In the genomic region with DNA sequence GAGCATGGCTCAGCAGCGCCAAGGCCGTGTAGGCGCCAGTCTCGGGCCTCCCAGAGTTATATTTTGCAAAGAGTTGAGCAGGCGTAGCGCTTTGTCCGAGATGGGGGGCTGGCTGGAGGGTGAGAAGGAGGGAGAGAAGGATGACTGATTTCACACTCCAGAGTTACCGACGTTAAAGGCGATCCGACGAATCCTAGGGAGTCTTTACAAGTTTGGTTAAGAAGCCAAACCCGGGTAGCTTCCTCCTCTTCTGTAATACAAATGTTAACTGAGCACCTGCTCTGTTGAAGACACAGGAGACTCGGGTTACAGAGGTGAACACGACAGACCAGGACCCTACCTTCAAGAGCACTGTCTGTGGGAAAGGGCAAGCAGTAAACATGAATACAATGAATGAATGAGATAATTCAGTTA, we compare ENCODE assay signal across 1 cellular context.
A peak's percentile ranks its signal among the peaks of the same experiment; 100 is the strongest.
TF ChIP-seq lines count a peak whose summit lies in the region.

No MANE protein-coding gene starts in this region.

TF ChIP-seq in HepG2, 621 proteins besides CTCF, POLR2A, EP300 and RAD21 (continues in another document):
- TF ChIP-seq TARDBP (CRISPR knock-in tag; IDR thresholded peaks at IDR 0.05) (peak; percentile 66; the same call in 1 of the 2 replicates), ZNF788 (CRISPR knock-in tag; IDR thresholded peaks at IDR 0.05; ENCODE audit: borderline replicate concordance) (no peak), ZNF616 (CRISPR knock-in tag; IDR thresholded peaks at IDR 0.05; ENCODE audit: low read depth) (no peak), U2AF2 (IDR thresholded peaks at IDR 0.05; ENCODE audit: low read depth, low read length) (no peak), CBX1 (IDR thresholded peaks at IDR 0.05; ENCODE audit: low read depth) (no peak), ZNF350 (CRISPR knock-in tag; IDR thresholded peaks at IDR 0.05; ENCODE audit: borderline replicate concordance, low read depth) (no peak), ZNF432 (CRISPR knock-in tag; IDR thresholded peaks at IDR 0.05; ENCODE audit: borderline replicate concordance) (no peak), FOXC1 (CRISPR knock-in tag; IDR thresholded peaks at IDR 0.05; ENCODE audit: borderline replicate concordance) (0 out of 2 replicates have a peak, but pooled peaks have one; percentile 12), ZNF232 (CRISPR knock-in tag; IDR thresholded peaks at IDR 0.05; ENCODE audit: borderline replicate concordance) (no peak), ATM (IDR thresholded peaks at IDR 0.05; ENCODE audit: borderline replicate concordance) (no peak), NONO (IDR thresholded peaks at IDR 0.05) (no peak), NONO (CRISPR knock-in tag; conservative IDR thresholded peaks at IDR 0.05) (no peak), ZNF747 (CRISPR knock-in tag; IDR thresholded peaks at IDR 0.05; ENCODE audit: borderline replicate concordance) (0 out of 2 replicates have a peak, but pooled peaks have one; percentile 18), RFXAP (CRISPR knock-in tag; IDR thresholded peaks at IDR 0.05; ENCODE audit: borderline replicate concordance) (no peak), ZNF543 (CRISPR knock-in tag; IDR thresholded peaks at IDR 0.05) (no peak), ZNF354B (CRISPR knock-in tag; IDR thresholded peaks at IDR 0.05) (0 out of 2 replicates have a peak, but pooled peaks have one; percentile 43), ZBTB42 (CRISPR knock-in tag; IDR thresholded peaks at IDR 0.05) (no peak), ZNF556 (CRISPR knock-in tag; IDR thresholded peaks at IDR 0.05; ENCODE audit: borderline replicate concordance) (peak; percentile 26; the same call in 1 of the 2 replicates), ZNF230 (CRISPR knock-in tag; IDR thresholded peaks at IDR 0.05) (0 out of 2 replicates have a peak, but pooled peaks have one; percentile 13), ZNF879 (CRISPR knock-in tag; IDR thresholded peaks at IDR 0.05) (no peak), SYNCRIP (IDR thresholded peaks at IDR 0.05; ENCODE audit: insufficient read depth, low read depth, low read length) (no peak), FOXO1 (CRISPR knock-in tag; IDR thresholded peaks at IDR 0.05) (no peak), MED8 (CRISPR knock-in tag; IDR thresholded peaks at IDR 0.05; ENCODE audit: insufficient replicate concordance) (no peak), ELF3 (CRISPR knock-in tag; IDR thresholded peaks at IDR 0.05) (no peak), GTF3A (CRISPR knock-in tag; conservative IDR thresholded peaks at IDR 0.05) (no peak), BORCS8-MEF2B (CRISPR knock-in tag; IDR thresholded peaks at IDR 0.05) (peak; percentile 44; the same call in 1 of the 2 replicates), TCF12 (IDR thresholded peaks at IDR 0.05) (no peak), TCF12 (CRISPR knock-in tag; IDR thresholded peaks at IDR 0.05) (no peak), SOX6 (IDR thresholded peaks at IDR 0.05) (no peak), SOX6 (CRISPR knock-in tag; IDR thresholded peaks at IDR 0.05) (peak; percentile 0; the same call in 1 of the 2 replicates), ZNF431 (CRISPR knock-in tag; IDR thresholded peaks at IDR 0.05; ENCODE audit: borderline replicate concordance, low read depth) (0 out of 2 replicates have a peak, but pooled peaks have one; percentile 51), CBX5 (CRISPR knock-in tag; IDR thresholded peaks at IDR 0.05; ENCODE audit: borderline replicate concordance) (no peak), MXD4 (CRISPR knock-in tag; IDR thresholded peaks at IDR 0.05) (no peak; the same call in 1 of the 2 replicates), ZMYM4 (CRISPR knock-in tag; IDR thresholded peaks at IDR 0.05) (no peak), MED13 (CRISPR knock-in tag; IDR thresholded peaks at IDR 0.05) (no peak), JUN (CRISPR knock-in tag; IDR thresholded peaks at IDR 0.05) (no peak), DNMT1 (CRISPR knock-in tag; IDR thresholded peaks at IDR 0.05) (0 out of 2 replicates have a peak, but pooled peaks have one; percentile 25), ELF4 (CRISPR knock-in tag; IDR thresholded peaks at IDR 0.05; ENCODE audit: borderline replicate concordance) (no peak), ELF1 (CRISPR knock-in tag; IDR thresholded peaks at IDR 0.05) (no peak), ZNF234 (CRISPR knock-in tag; conservative IDR thresholded peaks at IDR 0.05) (no peak), ZZZ3 (CRISPR knock-in tag; IDR thresholded peaks at IDR 0.05; ENCODE audit: borderline replicate concordance) (peak; percentile 74; the same call in 1 of the 2 replicates), ZNF792 (CRISPR knock-in tag; IDR thresholded peaks at IDR 0.05) (no peak), ZNF34 (CRISPR knock-in tag; IDR thresholded peaks at IDR 0.05; ENCODE audit: borderline replicate concordance) (no peak)
- TF ChIP-seq, protein P1, sequence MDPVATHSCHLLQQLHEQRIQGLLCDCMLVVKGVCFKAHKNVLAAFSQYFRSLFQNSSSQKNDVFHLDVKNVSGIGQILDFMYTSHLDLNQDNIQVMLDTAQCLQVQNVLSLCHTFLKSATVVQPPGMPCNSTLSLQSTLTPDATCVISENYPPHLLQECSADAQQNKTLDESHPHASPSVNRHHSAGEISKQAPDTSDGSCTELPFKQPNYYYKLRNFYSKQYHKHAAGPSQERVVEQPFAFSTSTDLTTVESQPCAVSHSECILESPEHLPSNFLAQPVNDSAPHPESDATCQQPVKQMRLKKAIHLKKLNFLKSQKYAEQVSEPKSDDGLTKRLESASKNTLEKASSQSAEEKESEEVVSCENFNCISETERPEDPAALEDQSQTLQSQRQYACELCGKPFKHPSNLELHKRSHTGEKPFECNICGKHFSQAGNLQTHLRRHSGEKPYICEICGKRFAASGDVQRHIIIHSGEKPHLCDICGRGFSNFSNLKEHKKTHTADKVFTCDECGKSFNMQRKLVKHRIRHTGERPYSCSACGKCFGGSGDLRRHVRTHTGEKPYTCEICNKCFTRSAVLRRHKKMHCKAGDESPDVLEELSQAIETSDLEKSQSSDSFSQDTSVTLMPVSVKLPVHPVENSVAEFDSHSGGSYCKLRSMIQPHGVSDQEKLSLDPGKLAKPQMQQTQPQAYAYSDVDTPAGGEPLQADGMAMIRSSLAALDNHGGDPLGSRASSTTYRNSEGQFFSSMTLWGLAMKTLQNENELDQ (CRISPR knock-in tag; IDR thresholded peaks at IDR 0.05; ENCODE audit: borderline replicate concordance): no peak
- TF ChIP-seq, protein P2, sequence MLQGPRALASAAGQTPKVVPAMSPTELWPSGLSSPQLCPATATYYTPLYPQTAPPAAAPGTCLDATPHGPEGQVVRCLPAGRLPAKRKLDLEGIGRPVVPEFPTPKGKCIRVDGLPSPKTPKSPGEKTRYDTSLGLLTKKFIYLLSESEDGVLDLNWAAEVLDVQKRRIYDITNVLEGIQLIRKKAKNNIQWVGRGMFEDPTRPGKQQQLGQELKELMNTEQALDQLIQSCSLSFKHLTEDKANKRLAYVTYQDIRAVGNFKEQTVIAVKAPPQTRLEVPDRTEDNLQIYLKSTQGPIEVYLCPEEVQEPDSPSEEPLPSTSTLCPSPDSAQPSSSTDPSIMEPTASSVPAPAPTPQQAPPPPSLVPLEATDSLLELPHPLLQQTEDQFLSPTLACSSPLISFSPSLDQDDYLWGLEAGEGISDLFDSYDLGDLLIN (CRISPR knock-in tag; IDR thresholded peaks at IDR 0.05; ENCODE audit: borderline replicate concordance): no peak
- TF ChIP-seq, protein P3, sequence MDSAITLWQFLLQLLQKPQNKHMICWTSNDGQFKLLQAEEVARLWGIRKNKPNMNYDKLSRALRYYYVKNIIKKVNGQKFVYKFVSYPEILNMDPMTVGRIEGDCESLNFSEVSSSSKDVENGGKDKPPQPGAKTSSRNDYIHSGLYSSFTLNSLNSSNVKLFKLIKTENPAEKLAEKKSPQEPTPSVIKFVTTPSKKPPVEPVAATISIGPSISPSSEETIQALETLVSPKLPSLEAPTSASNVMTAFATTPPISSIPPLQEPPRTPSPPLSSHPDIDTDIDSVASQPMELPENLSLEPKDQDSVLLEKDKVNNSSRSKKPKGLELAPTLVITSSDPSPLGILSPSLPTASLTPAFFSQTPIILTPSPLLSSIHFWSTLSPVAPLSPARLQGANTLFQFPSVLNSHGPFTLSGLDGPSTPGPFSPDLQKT (CRISPR knock-in tag; IDR thresholded peaks at IDR 0.05; ENCODE audit: borderline replicate concordance): no peak
- TF ChIP-seq, protein P4, sequence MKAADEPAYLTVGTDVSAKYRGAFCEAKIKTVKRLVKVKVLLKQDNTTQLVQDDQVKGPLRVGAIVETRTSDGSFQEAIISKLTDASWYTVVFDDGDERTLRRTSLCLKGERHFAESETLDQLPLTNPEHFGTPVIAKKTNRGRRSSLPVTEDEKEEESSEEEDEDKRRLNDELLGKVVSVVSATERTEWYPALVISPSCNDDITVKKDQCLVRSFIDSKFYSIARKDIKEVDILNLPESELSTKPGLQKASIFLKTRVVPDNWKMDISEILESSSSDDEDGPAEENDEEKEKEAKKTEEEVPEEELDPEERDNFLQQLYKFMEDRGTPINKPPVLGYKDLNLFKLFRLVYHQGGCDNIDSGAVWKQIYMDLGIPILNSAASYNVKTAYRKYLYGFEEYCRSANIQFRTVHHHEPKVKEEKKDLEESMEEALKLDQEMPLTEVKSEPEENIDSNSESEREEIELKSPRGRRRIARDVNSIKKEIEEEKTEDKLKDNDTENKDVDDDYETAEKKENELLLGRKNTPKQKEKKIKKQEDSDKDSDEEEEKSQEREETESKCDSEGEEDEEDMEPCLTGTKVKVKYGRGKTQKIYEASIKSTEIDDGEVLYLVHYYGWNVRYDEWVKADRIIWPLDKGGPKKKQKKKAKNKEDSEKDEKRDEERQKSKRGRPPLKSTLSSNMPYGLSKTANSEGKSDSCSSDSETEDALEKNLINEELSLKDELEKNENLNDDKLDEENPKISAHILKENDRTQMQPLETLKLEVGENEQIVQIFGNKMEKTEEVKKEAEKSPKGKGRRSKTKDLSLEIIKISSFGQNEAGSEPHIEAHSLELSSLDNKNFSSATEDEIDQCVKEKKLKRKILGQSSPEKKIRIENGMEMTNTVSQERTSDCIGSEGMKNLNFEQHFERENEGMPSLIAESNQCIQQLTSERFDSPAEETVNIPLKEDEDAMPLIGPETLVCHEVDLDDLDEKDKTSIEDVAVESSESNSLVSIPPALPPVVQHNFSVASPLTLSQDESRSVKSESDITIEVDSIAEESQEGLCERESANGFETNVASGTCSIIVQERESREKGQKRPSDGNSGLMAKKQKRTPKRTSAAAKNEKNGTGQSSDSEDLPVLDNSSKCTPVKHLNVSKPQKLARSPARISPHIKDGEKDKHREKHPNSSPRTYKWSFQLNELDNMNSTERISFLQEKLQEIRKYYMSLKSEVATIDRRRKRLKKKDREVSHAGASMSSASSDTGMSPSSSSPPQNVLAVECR (CRISPR knock-in tag; IDR thresholded peaks at IDR 0.05; ENCODE audit: borderline replicate concordance): no peak
- TF ChIP-seq, protein P5, sequence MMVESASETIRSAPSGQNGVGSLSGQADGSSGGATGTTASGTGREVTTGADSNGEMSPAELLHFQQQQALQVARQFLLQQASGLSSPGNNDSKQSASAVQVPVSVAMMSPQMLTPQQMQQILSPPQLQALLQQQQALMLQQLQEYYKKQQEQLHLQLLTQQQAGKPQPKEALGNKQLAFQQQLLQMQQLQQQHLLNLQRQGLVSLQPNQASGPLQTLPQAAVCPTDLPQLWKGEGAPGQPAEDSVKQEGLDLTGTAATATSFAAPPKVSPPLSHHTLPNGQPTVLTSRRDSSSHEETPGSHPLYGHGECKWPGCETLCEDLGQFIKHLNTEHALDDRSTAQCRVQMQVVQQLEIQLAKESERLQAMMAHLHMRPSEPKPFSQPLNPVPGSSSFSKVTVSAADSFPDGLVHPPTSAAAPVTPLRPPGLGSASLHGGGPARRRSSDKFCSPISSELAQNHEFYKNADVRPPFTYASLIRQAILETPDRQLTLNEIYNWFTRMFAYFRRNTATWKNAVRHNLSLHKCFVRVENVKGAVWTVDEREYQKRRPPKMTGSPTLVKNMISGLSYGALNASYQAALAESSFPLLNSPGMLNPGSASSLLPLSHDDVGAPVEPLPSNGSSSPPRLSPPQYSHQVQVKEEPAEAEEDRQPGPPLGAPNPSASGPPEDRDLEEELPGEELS (CRISPR knock-in tag; IDR thresholded peaks at IDR 0.05): no peak
- TF ChIP-seq, protein P6, sequence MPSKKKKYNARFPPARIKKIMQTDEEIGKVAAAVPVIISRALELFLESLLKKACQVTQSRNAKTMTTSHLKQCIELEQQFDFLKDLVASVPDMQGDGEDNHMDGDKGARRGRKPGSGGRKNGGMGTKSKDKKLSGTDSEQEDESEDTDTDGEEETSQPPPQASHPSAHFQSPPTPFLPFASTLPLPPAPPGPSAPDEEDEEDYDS (CRISPR knock-in tag; IDR thresholded peaks at IDR 0.05): no peak
- TF ChIP-seq, protein P7, sequence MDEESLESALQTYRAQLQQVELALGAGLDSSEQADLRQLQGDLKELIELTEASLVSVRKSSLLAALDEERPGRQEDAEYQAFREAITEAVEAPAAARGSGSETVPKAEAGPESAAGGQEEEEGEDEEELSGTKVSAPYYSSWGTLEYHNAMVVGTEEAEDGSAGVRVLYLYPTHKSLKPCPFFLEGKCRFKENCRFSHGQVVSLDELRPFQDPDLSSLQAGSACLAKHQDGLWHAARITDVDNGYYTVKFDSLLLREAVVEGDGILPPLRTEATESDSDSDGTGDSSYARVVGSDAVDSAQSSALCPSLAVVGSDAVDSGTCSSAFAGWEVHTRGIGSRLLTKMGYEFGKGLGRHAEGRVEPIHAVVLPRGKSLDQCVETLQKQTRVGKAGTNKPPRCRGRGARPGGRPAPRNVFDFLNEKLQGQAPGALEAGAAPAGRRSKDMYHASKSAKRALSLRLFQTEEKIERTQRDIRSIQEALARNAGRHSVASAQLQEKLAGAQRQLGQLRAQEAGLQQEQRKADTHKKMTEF (CRISPR knock-in tag; IDR thresholded peaks at IDR 0.05): no peak
- TF ChIP-seq, protein P8, sequence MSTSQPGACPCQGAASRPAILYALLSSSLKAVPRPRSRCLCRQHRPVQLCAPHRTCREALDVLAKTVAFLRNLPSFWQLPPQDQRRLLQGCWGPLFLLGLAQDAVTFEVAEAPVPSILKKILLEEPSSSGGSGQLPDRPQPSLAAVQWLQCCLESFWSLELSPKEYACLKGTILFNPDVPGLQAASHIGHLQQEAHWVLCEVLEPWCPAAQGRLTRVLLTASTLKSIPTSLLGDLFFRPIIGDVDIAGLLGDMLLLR (CRISPR knock-in tag; IDR thresholded peaks at IDR 0.05): peak; percentile 76
- TF ChIP-seq, protein P9, sequence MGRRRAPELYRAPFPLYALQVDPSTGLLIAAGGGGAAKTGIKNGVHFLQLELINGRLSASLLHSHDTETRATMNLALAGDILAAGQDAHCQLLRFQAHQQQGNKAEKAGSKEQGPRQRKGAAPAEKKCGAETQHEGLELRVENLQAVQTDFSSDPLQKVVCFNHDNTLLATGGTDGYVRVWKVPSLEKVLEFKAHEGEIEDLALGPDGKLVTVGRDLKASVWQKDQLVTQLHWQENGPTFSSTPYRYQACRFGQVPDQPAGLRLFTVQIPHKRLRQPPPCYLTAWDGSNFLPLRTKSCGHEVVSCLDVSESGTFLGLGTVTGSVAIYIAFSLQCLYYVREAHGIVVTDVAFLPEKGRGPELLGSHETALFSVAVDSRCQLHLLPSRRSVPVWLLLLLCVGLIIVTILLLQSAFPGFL (CRISPR knock-in tag; IDR thresholded peaks at IDR 0.05): no peak
- TF ChIP-seq, protein P10, sequence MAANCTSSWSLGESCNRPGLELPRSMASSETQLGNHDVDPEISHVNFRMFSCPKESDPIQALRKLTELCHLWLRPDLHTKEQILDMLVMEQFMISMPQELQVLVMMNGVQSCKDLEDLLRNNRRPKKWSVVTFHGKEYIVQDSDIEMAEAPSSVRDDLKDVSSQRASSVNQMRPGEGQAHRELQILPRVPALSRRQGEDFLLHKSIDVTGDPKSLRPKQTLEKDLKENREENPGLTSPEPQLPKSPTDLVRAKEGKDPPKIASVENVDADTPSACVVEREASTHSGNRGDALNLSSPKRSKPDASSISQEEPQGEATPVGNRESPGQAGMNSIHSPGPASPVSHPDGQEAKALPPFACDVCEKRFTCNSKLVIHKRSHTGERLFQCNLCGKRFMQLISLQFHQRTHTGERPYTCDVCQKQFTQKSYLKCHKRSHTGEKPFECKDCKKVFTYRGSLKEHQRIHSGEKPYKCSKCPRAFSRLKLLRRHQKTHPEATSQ (CRISPR knock-in tag; IDR thresholded peaks at IDR 0.05; ENCODE audit: borderline replicate concordance): peak; percentile 70; the same call in 1 of the 2 replicates
